18 cellular contexts compared by ENCODE assay signal in the genomic region with DNA sequence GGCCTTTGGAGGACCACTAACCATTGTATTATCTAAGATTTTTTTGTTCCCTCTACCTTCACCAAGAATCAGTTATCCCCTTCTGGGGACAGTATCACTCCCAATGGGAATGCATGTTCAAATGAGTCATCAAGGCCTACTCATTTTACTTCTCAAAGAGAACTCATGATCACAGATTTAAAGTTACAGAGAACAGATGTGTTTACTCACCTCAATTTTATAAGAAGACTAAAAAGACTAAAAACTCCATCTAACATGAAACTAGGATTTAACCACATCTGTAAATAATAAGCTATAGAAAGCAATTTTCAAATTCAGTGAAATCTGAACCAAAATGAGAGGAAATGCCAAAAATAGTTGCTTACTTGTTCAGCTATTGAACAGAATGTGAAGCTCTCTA.
DNase-seq lines count a peak whose midpoint lies in the region; ATAC-seq and TF ChIP-seq lines count a peak whose summit lies in the region.
"Had no signal": no experiment of that assay in that cellular context is flagged by ENCODE, and none has a peak within 500 bp of the region (broad histone marks: within the 10 kb centered on the region; RNA-seq: fewer than 3 reads in every experiment).

No MANE protein-coding gene starts in this region.

- H3K27me3 ChIP-seq in GM23248 (replicated peaks; ENCODE audit: insufficient read depth) = no peaks in the 10 kb centered on the region
- no peaks in the 10 kb centered on the region for H3K27me3 ChIP-seq in adipocyte (replicated peaks; ENCODE audit: control insufficient read depth, insufficient read depth, low read length)
- H3K27me3 ChIP-seq: cardiac muscle cell had no signal

- TF ChIP-seq CTCF in fibroblast of the aortic adventitia (IDR thresholded peaks at IDR 0.05; ENCODE audit: insufficient read depth, low read length) = no peak

- H3F3A ChIP-seq in GM23248 (ENCODE audit: insufficient read depth) = 0 out of 2 replicates have a peak, but pooled peaks cover 9% of the 10 kb centered on the region

- H3K9ac ChIP-seq in GM23248 (no peak overlapping the region), adipocyte (ENCODE audit: low read length) (no peak overlapping the region)

- in situ Hi-C loops in GM23248 (cut with MboI) = no loop called here

- H3K9me2 ChIP-seq in GM23248 (ENCODE audit: insufficient read depth) = no peaks in the 10 kb centered on the region

- peak overlapping the region; percentile 61 for H2AFZ ChIP-seq in GM23248

- no peak overlapping the region for H3K4me2 ChIP-seq in GM23248 (ENCODE audit: unreplicated experiment)
- H3K4me2 ChIP-seq: smooth muscle cell had no signal

- H3K27ac ChIP-seq in GM23248 = 0 out of 2 replicates have a peak overlapping the region, but pooled peaks have one; percentile 16
- H3K27ac ChIP-seq: cardiac muscle cell, WERI-Rb-1 had no signal

- no peaks in the 10 kb centered on the region for H4K20me1 ChIP-seq in GM23248 (ENCODE audit: insufficient read depth)

- H3K4me3 ChIP-seq in GM23248 (no peak overlapping the region), adipocyte (ENCODE audit: low read length) (no peak overlapping the region), fibroblast of the aortic adventitia (ENCODE audit: low read depth, low read length) (no peak overlapping the region)
- H3K4me3 ChIP-seq: cardiac muscle cell, smooth muscle cell had no signal

- H3K4me1 ChIP-seq in GM23248 (ENCODE audit: insufficient read depth) = peaks cover 16% of the 10 kb centered on the region
- peaks cover 18% of the 10 kb centered on the region for H3K4me1 ChIP-seq in adipocyte (ENCODE audit: control insufficient read depth, insufficient read depth, low read length)

- H3K9me3 ChIP-seq in GM23248 (ENCODE audit: low read depth) (no peaks in the 10 kb centered on the region), adipocyte (ENCODE audit: control insufficient read depth, low read length) (no peaks in the 10 kb centered on the region)

- H3K79me2 ChIP-seq in GM23248 (ENCODE audit: insufficient read depth) = no peaks in the 10 kb centered on the region

- ATAC-seq in HG02759 (IDR thresholded peaks at IDR 0.05; ENCODE audit: unreplicated experiment) (no peak), HG03175 (IDR thresholded peaks at IDR 0.05; ENCODE audit: unreplicated experiment) (no peak)
- ATAC-seq: effector memory CD8-positive, alpha-beta T cell; HepG2 had no signal

- H3K36me3 ChIP-seq in GM23248 (ENCODE audit: low read depth) (no peaks in the 10 kb centered on the region), adipocyte (ENCODE audit: control insufficient read depth, insufficient read depth, low read length, severe bottlenecking) (no peaks in the 10 kb centered on the region)
- H3K36me3 ChIP-seq: cardiac muscle cell, WERI-Rb-1 had no signal

- peak; percentile 65 for DNase-seq in GM23248
- peak; percentile 77 for DNase-seq in adipocyte (ENCODE audit: low read depth)
- DNase-seq in fibroblast of the aortic adventitia (ENCODE audit: low read depth) = peak; percentile 20
- DNase-seq in stimulated activated CD4-positive, alpha-beta T cell treated with anti-CD3 and anti-CD28 coated beads, Interleukin-2, amount 100 ng/mL, for 24 hours = no peak
- no peak for DNase-seq in activated CD4-positive, CD25-positive, alpha-beta regulatory T cell treated with anti-CD3 and anti-CD28 coated beads, Interleukin-2, amount 50 U/mL, for 72 hours
- DNase-seq: COR-L47; effector memory CD8-positive, alpha-beta T cell; GF-D8; NCI-H69; nucleus accumbens; stimulated activated naive CD4-positive, alpha-beta T cell treated with Interleukin-2 at 50 U/mL for 16 hours; SW 1271; WERI-Rb-1 had no signal

Comparison
In these comparisons a context has a peak if more than half of its experiments do, and no peak if none do; other contexts are left out.
1. DNase-seq: peak in GM23248 (single experiment), adipocyte (single experiment) and fibroblast of the aortic adventitia (single experiment); none in stimulated activated CD4-positive, alpha-beta T cell treated with anti-CD3 and anti-CD28 coated beads, Interleukin-2, amount 100 ng/mL, for 24 hours (0 of 2) and activated CD4-positive, CD25-positive, alpha-beta regulatory T cell treated with anti-CD3 and anti-CD28 coated beads, Interleukin-2, amount 50 U/mL, for 72 hours (single experiment).